Comparison of ENCODE assay signal across 33 cellular contexts in genomic region chr1:231432996-231433395, GRCh38.
"Had no signal": no experiment of that assay in that cellular context is flagged by ENCODE, and none has a peak within 500 bp of the region (broad histone marks: within the 10 kb centered on the region; RNA-seq: fewer than 3 reads in every experiment).

No MANE protein-coding gene starts in this region.

- DNase-seq: activated effector memory CD4-positive, alpha-beta T cell treated with anti-CD3 and anti-CD28 coated beads, Interleukin-2, amount 50 U/mL, for 16 hours; activated effector memory CD4-positive, alpha-beta T cell treated with Interleukin-2 at 50 U/mL for 16 hours; activated gamma-delta T cell; activated gamma-delta T cell treated with Interleukin-2 at 50 U/mL for 16 hours; activated naive CD4-positive, alpha-beta T cell; activated naive CD4-positive, alpha-beta T cell treated with anti-CD3 and anti-CD28 coated beads for 36 hours; activated naive CD4-positive, alpha-beta T cell treated with anti-CD3 and anti-CD28 coated beads, Interleukin-2, amount 10 ng/mL, durations not matched to agents 7 days and 5 days; activated naive CD4-positive, alpha-beta T cell treated with anti-CD3 and anti-CD28 coated beads, Interleukin-2, amount 50 U/mL, for 16 hours; activated naive CD4-positive, alpha-beta T cell treated with Interleukin-2 at 50 U/mL for 16 hours; activated naive CD8-positive, alpha-beta T cell treated with anti-CD3 and anti-CD28 coated beads for 36 hours; activated naive CD8-positive, alpha-beta T cell treated with anti-CD3 and anti-CD28 coated beads, Interleukin-2, amount 10 ng/mL, durations not matched to agents 7 days and 5 days; activated naive CD8-positive, alpha-beta T cell treated with anti-CD3 and anti-CD28 coated beads, Interleukin-2, amount 50 U/mL, for 24 hours; activated T-cell treated with anti-CD3 and anti-CD28 coated beads, Interleukin-2, amount 50 U/mL, for 24 hours; activated T-cell treated with anti-CD3 and anti-CD28 coated beads, Interleukin-2, amount 50 U/mL, for 4 hours; activated T-cell treated with anti-CD3 and anti-CD28 coated beads, Interleukin-2, amount 50 U/mL, for 48 hours; activated T-cell treated with anti-CD3 and anti-CD28 coated beads, Interleukin-2, amount 50 U/mL, for 72 hours; adrenal gland; amniotic stem cell; amygdala; anterior cingulate cortex; aorta; body of pancreas; brain microvascular endothelial cell; caudate nucleus; central memory CD4-positive, alpha-beta T cell; cerebellar nuclear complex had no signal

- H3K36me3 ChIP-seq: adrenal gland, ascending aorta, brain microvascular endothelial cell, breast epithelium, cardiac muscle cell had no signal

- H3K4me3 ChIP-seq: adrenal gland, ascending aorta, body of pancreas, breast epithelium, cardiac muscle cell had no signal

- ATAC-seq: activated naive CD4-positive, alpha-beta T cell treated with anti-CD3 and anti-CD28 coated beads, Interleukin-2, amount 50 U/mL, for 72 hours; activated naive CD8-positive, alpha-beta T cell treated with anti-CD3 and anti-CD28 coated beads, Interleukin-2, amount 50 U/mL, for 24 hours; activated T-cell treated with anti-CD3 and anti-CD28 coated beads, Interleukin-2, amount 50 U/mL, for 4 hours; activated T-cell treated with anti-CD3 and anti-CD28 coated beads, Interleukin-2, amount 50 U/mL, for 72 hours; activated T-helper 17 cell treated with anti-CD3 and anti-CD28 coated beads, Interleukin-2, amount 50 U/mL, for 72 hours; body of pancreas had no signal

- H3K27ac ChIP-seq: adrenal gland, ascending aorta, body of pancreas, brain microvascular endothelial cell, breast epithelium, cardiac muscle cell had no signal

- H3K9me3 ChIP-seq: adrenal gland, ascending aorta, body of pancreas, breast epithelium had no signal

- FAIRE-seq: astrocyte, bronchial epithelial cell had no signal

- H3K27me3 ChIP-seq: adrenal gland, ascending aorta, body of pancreas, brain microvascular endothelial cell, breast epithelium, cardiac muscle cell had no signal

- H3K4me1 ChIP-seq: adrenal gland, ascending aorta, body of pancreas, breast epithelium had no signal
